In genomic region chr13:101289764-101290163, GRCh38 we compare ENCODE assay signal across 9 cellular contexts.
DNase-seq lines count a peak whose midpoint lies in the region; ATAC-seq and TF ChIP-seq lines count a peak whose summit lies in the region.
"Had no signal": no experiment of that assay in that cellular context is flagged by ENCODE, and none has a peak within 500 bp of the region (broad histone marks: within the 10 kb centered on the region; RNA-seq: fewer than 3 reads in every experiment).

No MANE protein-coding gene starts in this region.

- no peak overlapping the region for H4K91ac ChIP-seq in H9 (ENCODE audit: insufficient read length, low read depth, low read length)

- no peak overlapping the region for H2BK12ac ChIP-seq in H9 (ENCODE audit: insufficient read length, low read depth, low read length)

- no peaks in the 10 kb centered on the region for H3K79me2 ChIP-seq in H9 (ENCODE audit: insufficient read depth, low read length)

- TF ChIP-seq CTCF in H9 (conservative IDR thresholded peaks at IDR 0.05) (no peak), cardiac fibroblast (IDR thresholded peaks at IDR 0.05; ENCODE audit: low read depth, low read length) (no peak), mucosa of descending colon (IDR thresholded peaks at IDR 0.05) (no peak)
- no peak for TF ChIP-seq CTCF in CD8-positive, alpha-beta T cell (IDR thresholded peaks at IDR 0.05)

- no peak for ATAC-seq in CD8-positive, alpha-beta T cell
- no peak for ATAC-seq in GM19035 (IDR thresholded peaks at IDR 0.05; ENCODE audit: unreplicated experiment)
- ATAC-seq in HG03565 (IDR thresholded peaks at IDR 0.05; ENCODE audit: unreplicated experiment): no peak
- no peak for ATAC-seq in mucosa of descending colon

- no peak overlapping the region for H3K27ac Mint-ChIP-seq in H9
- H3K27ac Mint-ChIP-seq in CD8-positive, alpha-beta T cell: no peak overlapping the region

- intact Hi-C loops in CD8-positive, alpha-beta T cell (cut with DNase I, micrococcal nuclease): no loop called here
- intact Hi-C loops in mucosa of descending colon (cut with DNase I, micrococcal nuclease): no loop called here

- H4K5ac ChIP-seq in H9 (ENCODE audit: insufficient read length, low read depth, low read length): no peak overlapping the region

- no peaks in the 10 kb centered on the region for H3K27me3 ChIP-seq in H9 (ENCODE audit: insufficient read depth, low read length)
- H3K27me3 ChIP-seq in CD8-positive, alpha-beta T cell (ENCODE audit: insufficient read depth, low read length): no peaks in the 10 kb centered on the region

- H3K4me1 ChIP-seq in H9 (ENCODE audit: insufficient read depth, low read length): no peaks in the 10 kb centered on the region
- H3K4me1 ChIP-seq in CD8-positive, alpha-beta T cell (ENCODE audit: insufficient read depth, low read length): no peaks in the 10 kb centered on the region
- H3K4me1 ChIP-seq in mucosa of descending colon (ENCODE audit: low read depth): no peaks in the 10 kb centered on the region

- H3K14ac ChIP-seq in H9 (ENCODE audit: insufficient read depth, low read length): no peak overlapping the region

- H3K4me3 ChIP-seq in cardiac fibroblast (replicated peaks in 1 of 2; ENCODE audit: low read depth in 2 of 2, low read length in 2 of 2) (no peak overlapping the region), mucosa of descending colon (no peak overlapping the region)
- H3K4me3 ChIP-seq in CD8-positive, alpha-beta T cell (ENCODE audit: low read depth, low read length): no peak overlapping the region

- H4K8ac ChIP-seq in H9 (replicated peaks; ENCODE audit: insufficient read length, low read depth, low read length): no peak overlapping the region

- DNase-seq in H9 (peak; percentile 75), NCI-H2107 treated with DMSO at 0.1 percent for 48 hours (lab: John Stamatoyannopoulos, UW; ENCODE audit: unreplicated experiment) (peak; percentile 6), cardiac fibroblast (ENCODE audit: low read depth in 2 of 2) (peak; percentile 23 to 64), nucleus accumbens (lab: John Stamatoyannopoulos, UW) (peak in 40 of 56 donors; percentile 3 to 77 (median 36)), mucosa of descending colon (no peak)
- no peak for DNase-seq in CD8-positive, alpha-beta T cell
- DNase-seq: T1000 had no signal

- H2AFZ ChIP-seq in H9 (ENCODE audit: low read length): no peak overlapping the region

- no peak overlapping the region for H3K4ac ChIP-seq in H9 (ENCODE audit: low read depth, low read length)

- H2AK5ac ChIP-seq in H9 (ENCODE audit: insufficient read length, low read length): no peak overlapping the region

- no peak overlapping the region for H2BK5ac ChIP-seq in H9 (ENCODE audit: insufficient read length, low read length)

- H3K9me3 ChIP-seq in H9 (ENCODE audit: control insufficient read depth, low read depth, low read length) (no peaks in the 10 kb centered on the region), mucosa of descending colon (no peaks in the 10 kb centered on the region)
- H3K9me3 ChIP-seq in CD8-positive, alpha-beta T cell (ENCODE audit: low read length): no peaks in the 10 kb centered on the region

- H3K4me3 Mint-ChIP-seq in H9: no peak overlapping the region
- no peak overlapping the region for H3K4me3 Mint-ChIP-seq in CD8-positive, alpha-beta T cell

- POLR2A ChIA-PET in CD8-positive, alpha-beta T cell (lab: Charles Lee): no interaction called here

- H3K23ac ChIP-seq in H9 (ENCODE audit: insufficient read length, low read depth, low read length): no peak overlapping the region

- H3K27me3 Mint-ChIP-seq in H9 (ENCODE audit: low read depth): no peaks in the 10 kb centered on the region
- H3K27me3 Mint-ChIP-seq in CD8-positive, alpha-beta T cell (ENCODE audit: low read depth): no peaks in the 10 kb centered on the region

- no peaks in the 10 kb centered on the region for H3K23me2 ChIP-seq in H9 (ENCODE audit: insufficient read length, low read depth, low read length, poor library complexity, severe bottlenecking)

- no peaks in the 10 kb centered on the region for H3K36me3 ChIP-seq in CD8-positive, alpha-beta T cell (ENCODE audit: insufficient read depth, low read length)
- H3K36me3 ChIP-seq in mucosa of descending colon (ENCODE audit: low read depth): no peaks in the 10 kb centered on the region

- H3K4me2 ChIP-seq in H9 (ENCODE audit: insufficient read depth, insufficient read length, low read length): no peak overlapping the region

- WGBS in H9 (ENCODE audit: extremely low coverage, insufficient read length, low lambda C conversion rate): no CpG with 5 or more reads among the region's 5 CpGs

- CTCF ChIA-PET in CD8-positive, alpha-beta T cell (lab: Charles Lee): no interaction called here

- no peaks in the 10 kb centered on the region for H3K36me3 Mint-ChIP-seq in H9 (ENCODE audit: insufficient read depth in 1 of 3, low read depth in 3 of 3)
- H3K36me3 Mint-ChIP-seq in CD8-positive, alpha-beta T cell: no peaks in the 10 kb centered on the region

- no peak overlapping the region for H3K56ac ChIP-seq in H9 (ENCODE audit: insufficient read length, low read depth, low read length)

- H2BK15ac ChIP-seq in H9 (ENCODE audit: low read depth, low read length): no peak overlapping the region

- H3K4me1 Mint-ChIP-seq in H9: peaks cover 0 to 4% of the 10 kb centered on the region in 2 experiments; a peak in 2 of 4 replicates
- no peaks in the 10 kb centered on the region for H3K4me1 Mint-ChIP-seq in CD8-positive, alpha-beta T cell (ENCODE audit: low read depth)

- H3K9ac ChIP-seq in H9 (ENCODE audit: extremely low read depth, insufficient read length, low read length): no peak overlapping the region

- H2BK20ac ChIP-seq in H9 (ENCODE audit: low read depth, low read length, poor library complexity, severe bottlenecking): no peak overlapping the region

- H3K27ac ChIP-seq in H9 (ENCODE audit: insufficient read length, low read depth, low read length): no peak overlapping the region
- no peak overlapping the region for H3K27ac ChIP-seq in CD8-positive, alpha-beta T cell (ENCODE audit: low read depth, low read length)

- H2BK120ac ChIP-seq in H9 (ENCODE audit: low read depth, low read length, poor library complexity, severe bottlenecking): no peak overlapping the region

- no peak overlapping the region for H3T11ph ChIP-seq in H9 (ENCODE audit: low read length)

- no peaks in the 10 kb centered on the region for H3K79me1 ChIP-seq in H9 (ENCODE audit: insufficient read depth, low read depth, low read length, poor library complexity, severe bottlenecking)

- no peaks in the 10 kb centered on the region for H4K20me1 ChIP-seq in H9 (ENCODE audit: control insufficient read depth, insufficient read depth, insufficient read length)

- no peak overlapping the region for H3K18ac ChIP-seq in H9 (ENCODE audit: insufficient read length, low read depth, low read length)

- H3K9me3 Mint-ChIP-seq in H9: no peaks in the 10 kb centered on the region; a peak in 1 of 5 replicates
- H3K9me3 Mint-ChIP-seq in CD8-positive, alpha-beta T cell: peaks cover 3% of the 10 kb centered on the region

Comparison
In these comparisons a context has a peak if more than half of its experiments do, and no peak if none do; other contexts are left out.
1. DNase-seq: peak in H9 (single experiment), NCI-H2107 treated with DMSO at 0.1 percent for 48 hours (single experiment), cardiac fibroblast (2 of 2) and nucleus accumbens (40 of 56); none in CD8-positive, alpha-beta T cell (0 of 7) and mucosa of descending colon (0 of 3).